11 cellular contexts compared by ENCODE assay signal in the genomic region with DNA sequence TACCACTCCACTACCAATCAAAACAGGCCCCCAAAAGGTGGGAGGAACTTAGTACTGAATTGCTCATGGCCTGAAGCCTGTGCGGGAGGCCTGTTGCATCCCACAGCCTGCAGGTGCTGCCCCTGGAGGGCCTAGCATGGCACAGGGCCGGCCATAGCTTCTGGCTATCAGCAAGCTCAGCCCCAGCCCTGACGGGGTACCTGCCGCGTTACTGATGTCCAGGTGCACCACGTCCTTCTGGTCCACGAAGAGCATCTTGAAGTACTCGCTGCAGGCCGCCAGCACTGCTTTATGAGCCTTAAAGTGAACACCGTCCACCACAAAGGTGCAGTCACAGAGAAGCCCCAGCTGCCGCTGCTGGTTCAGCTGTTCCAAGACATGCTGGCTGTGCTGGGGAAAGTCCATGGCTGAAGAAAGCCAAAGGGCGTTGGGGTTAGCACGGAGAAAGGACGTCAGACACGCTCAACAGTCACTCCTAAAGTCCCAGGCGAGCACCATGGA. TPM values are rescaled to one million over a fixed set of nuclear protein-coding genes. Genes with fewer than 3 reads are reported as not detected.
DNase-seq lines count a peak whose midpoint lies in the region; ATAC-seq, FAIRE-seq and TF ChIP-seq lines count a peak whose summit lies in the region.
"Had no signal": no experiment of that assay in that cellular context is flagged by ENCODE, and none has a peak within 500 bp of the region (broad histone marks: within the 10 kb centered on the region; RNA-seq: fewer than 3 reads in every experiment).

No MANE protein-coding gene starts in this region.

- H3K36me3 ChIP-seq in GM12878 (ENCODE audit: control insufficient read depth in 2 of 2, insufficient read depth in 2 of 2, low read length in 1 of 2) (peaks cover 6 to 52% of the 10 kb centered on the region in 2 experiments), mesodermal cell (ENCODE audit: control insufficient read depth, insufficient read depth, low read length) (peaks cover 56% of the 10 kb centered on the region), thoracic aorta (peaks cover 30% of the 10 kb centered on the region)

- no peaks in the 10 kb centered on the region for H3K9me3 Mint-ChIP-seq in activated CD4-positive, alpha-beta T cell treated with anti-CD3 and anti-CD28 coated beads, Interleukin-2, amount 10 ng/mL, durations not matched to agents 7 days and 5 days

- peak overlapping the region; percentile 55; the same call in 1 of the 2 replicates for H3K9ac ChIP-seq in GM12878 (ENCODE audit: control insufficient read depth, insufficient read depth, low read length)

- H3K4me1 ChIP-seq in GM12878 (ENCODE audit: control insufficient read depth, insufficient read depth, low read length) (peaks cover 40% of the 10 kb centered on the region), mesodermal cell (ENCODE audit: control insufficient read depth, insufficient read depth, low read length, poor library complexity, severe bottlenecking) (peaks cover 47% of the 10 kb centered on the region), thoracic aorta (ENCODE audit: control insufficient read depth in 1 of 2, low read depth in 2 of 2) (peaks cover 50 to 74% of the 10 kb centered on the region in 2 donors)

- no peak overlapping the region for H3K4me3 Mint-ChIP-seq in activated CD4-positive, alpha-beta T cell treated with anti-CD3 and anti-CD28 coated beads, Interleukin-2, amount 10 ng/mL, durations not matched to agents 7 days and 5 days

- H3K27ac ChIP-seq in GM12878 (ENCODE audit: control insufficient read depth, insufficient read depth) (peak overlapping the region; percentile 78), mesodermal cell (ENCODE audit: low read depth, low read length, severe bottlenecking) (peak overlapping the region; percentile 90), thoracic aorta (peak overlapping the region; percentile 98 to 99)

- no peak for TF ChIP-seq RAD21 in GM12878 (IDR thresholded peaks at IDR 0.05; ENCODE audit: insufficient read depth, low read depth, low read length)

- no peak for TF ChIP-seq EP300 in GM12878 (IDR thresholded peaks at IDR 0.05; ENCODE audit: borderline replicate concordance in 1 of 2, control insufficient read depth in 1 of 2, low read depth in 2 of 2, low read length in 2 of 2)

- POLR2A ChIA-PET in activated CD4-positive, alpha-beta T cell treated with anti-CD3 and anti-CD28 coated beads, Interleukin-2, amount 10 ng/mL, durations not matched to agents 7 days and 5 days (lab: Charles Lee) = interaction anchor here (0.6 kb wide), 1 partner anchor 16 kb away, joined by 13 read pairs; no protein-coding TSS in a partner anchor
- POLR2A ChIA-PET in GM12878 (lab: Charles Lee) = interaction anchor here (0.9 to 2.6 kb wide), 4 partner anchors 10 to 100 kb away, joined by 3 to 8 read pairs (median 3); a partner anchor contains a TSS

- no TSS peak for BruUV-seq in GM12878 (replicated peaks; lab: Mats Ljungman, UMichigan)

- TF ChIP-seq CTCF in GM12878 (IDR thresholded peaks at IDR 0.05 in 2 of 3, conservative IDR thresholded peaks at IDR 0.05 in 1 of 3; ENCODE audit: control insufficient read depth in 2 of 3, extremely low read depth in 1 of 3, insufficient read depth in 1 of 3, low read depth in 3 of 3, low read length in 3 of 3) (no peak), thoracic aorta (IDR thresholded peaks at IDR 0.05) (no peak)

- no peak overlapping the region for H2AFZ ChIP-seq in GM12878 (ENCODE audit: control insufficient read depth, low read depth, low read length)

- peak; percentile 52 for FAIRE-seq in GM12878 (lab: Jason Lieb, UNC)

- no peaks in the 10 kb centered on the region; the same call in 1 of the 2 replicates for H4K20me1 ChIP-seq in GM12878 (ENCODE audit: control insufficient read depth, insufficient read depth)

- RAD21 ChIA-PET in GM12878 (lab: Charles Lee; ENCODE audit: unreplicated experiment) = interaction anchor here (0.8 to 5.0 kb wide), 3 partner anchors 16 to 133 kb away, joined by 3 to 34 read pairs (median 29); a partner anchor contains a TSS

- peak overlapping the region; percentile 16 for H3K27ac Mint-ChIP-seq in activated CD4-positive, alpha-beta T cell treated with anti-CD3 and anti-CD28 coated beads, Interleukin-2, amount 10 ng/mL, durations not matched to agents 7 days and 5 days

- no peak for DNase-seq in activated CD4-positive, alpha-beta T cell treated with anti-CD3 and anti-CD28 coated beads, Interleukin-2, amount 10 ng/mL, durations not matched to agents 7 days and 5 days
- DNase-seq in activated CD4-positive, alpha-beta T cell treated with anti-CD3 and anti-CD28 coated beads, Interleukin-2, amount 50 U/mL, for 1 hour = no peak
- no peak for DNase-seq in GM12878 (ENCODE audit: low read depth, low spot score)
- no peak for DNase-seq in thoracic aorta (ENCODE audit: low spot score)
- DNase-seq in hypothalamus (lab: John Stamatoyannopoulos, UW) = no peak
- DNase-seq: ACHN, foreskin fibroblast had no signal

- CTCF ChIA-PET in activated CD4-positive, alpha-beta T cell treated with anti-CD3 and anti-CD28 coated beads, Interleukin-2, amount 10 ng/mL, durations not matched to agents 7 days and 5 days (lab: Charles Lee) = interaction anchor here (1.5 kb wide), 1 partner anchor 60 kb away, joined by 4 read pairs; no protein-coding TSS in a partner anchor
- CTCF ChIA-PET in GM12878 (lab: Yijun Ruan, JAX) = interaction anchor here (1.1 to 4.7 kb wide), 5 partner anchors 17 to 135 kb away, joined by 3 to 25 read pairs (median 4); a partner anchor contains a TSS

- H3K4me1 Mint-ChIP-seq in activated CD4-positive, alpha-beta T cell treated with anti-CD3 and anti-CD28 coated beads, Interleukin-2, amount 10 ng/mL, durations not matched to agents 7 days and 5 days = peaks cover 51% of the 10 kb centered on the region

- SMC1A ChIA-PET in GM12878 (lab: Charles Lee; ENCODE audit: uncharacterized antibody, unreplicated experiment) = interaction anchor here (1.0 to 5.6 kb wide), 4 partner anchors 15 to 101 kb away, joined by 3 to 78 read pairs (median 8); a partner anchor contains a TSS

- no peak for ATAC-seq in GM12878
- ATAC-seq in thoracic aorta (ENCODE audit: insufficient number of reproducible peaks, low FRiP score, low read depth) = no peak
- no peak for ATAC-seq in HG03378 (IDR thresholded peaks at IDR 0.05; ENCODE audit: unreplicated experiment)
- no peak for ATAC-seq in HG03045 (IDR thresholded peaks at IDR 0.05; ENCODE audit: unreplicated experiment)

- peaks cover 25% of the 10 kb centered on the region for H3K36me3 Mint-ChIP-seq in activated CD4-positive, alpha-beta T cell treated with anti-CD3 and anti-CD28 coated beads, Interleukin-2, amount 10 ng/mL, durations not matched to agents 7 days and 5 days (ENCODE audit: low read depth)

- in situ Hi-C loops in GM12878 (cut with MboI) = no loop called here

- no peaks in the 10 kb centered on the region for H3K27me3 Mint-ChIP-seq in activated CD4-positive, alpha-beta T cell treated with anti-CD3 and anti-CD28 coated beads, Interleukin-2, amount 10 ng/mL, durations not matched to agents 7 days and 5 days

- H3K9me3 ChIP-seq in GM12878 (replicated peaks; ENCODE audit: control insufficient read depth, insufficient read depth, low read length) (no peaks in the 10 kb centered on the region), mesodermal cell (ENCODE audit: control insufficient read depth, low read length) (no peaks in the 10 kb centered on the region), thoracic aorta (no peaks in the 10 kb centered on the region)

- H3K27me3 ChIP-seq in GM12878 (replicated peaks in 1 of 2; ENCODE audit: control insufficient read depth in 2 of 2, insufficient read depth in 2 of 2, low read length in 1 of 2) (no peaks in the 10 kb centered on the region), thoracic aorta (replicated peaks; ENCODE audit: insufficient read depth) (no peaks in the 10 kb centered on the region)

- H3K79me2 ChIP-seq in GM12878 (ENCODE audit: control insufficient read depth, insufficient read depth, low read length) = peaks cover 22% of the 10 kb centered on the region

- intact Hi-C loops in GM12878 (cut with micrococcal nuclease; ENCODE audit: unreplicated experiment) = loop anchor here (10.0 kb wide), 1 partner anchor 107 kb away; no protein-coding TSS in a partner anchor

- H3K4me3 ChIP-seq in GM12878 = peak overlapping the region; percentile 34; the same call in 1 of the 2 replicates
- H3K4me3 ChIP-seq in mesodermal cell (ENCODE audit: extremely low read depth, insufficient read depth, low read length, poor library complexity, severe bottlenecking) = no peak overlapping the region
- peak overlapping the region; percentile 58 for H3K4me3 ChIP-seq in thoracic aorta

- TF ChIP-seq POLR2A in GM12878 (IDR thresholded peaks at IDR 0.05; ENCODE audit: low read depth, low read length) = peak; percentile 56

- 22% methylated on average over 16 of the region's 16 CpGs for WGBS in GM12878 (ENCODE audit: insufficient coverage, insufficient replicate concordance, low lambda C conversion rate, missing lambda C conversion rate)
- WGBS in mesodermal cell (ENCODE audit: insufficient coverage in 2 of 2), 2 experiments = 94 to 95% methylated on average over 16 of the region's 16 CpGs

- peak overlapping the region; percentile 14 for H3K4me2 ChIP-seq in GM12878 (ENCODE audit: control insufficient read depth, insufficient read depth)

RNA-seq across cellular contexts. Expression of a gene that starts 27.8 kb away (rescaled TPM):
- total RNA-seq in activated CD4-positive, alpha-beta T cell treated with anti-CD3 and anti-CD28 coated beads, Interleukin-2, amount 10 ng/mL, durations not matched to agents 7 days and 5 days = 10 to 100 TPM; 34.8 to 38.8 TPM
- total RNA-seq in GM12878 (2013; cell fraction: nucleolus; rRNA removed) = 91.0 and 100 TPM in 2 replicates
- 45.2 and 49.8 TPM in 2 replicates for total RNA-seq in GM12878 (2014; rRNA removed)
- 19.5 and 22.2 TPM in 2 replicates for total RNA-seq in GM12878 (2014; rRNA removed; fragmentation: Illumina TruSeq; extraction: Trizol)
- total RNA-seq in GM12878 (2021) = 51.0 and 59.4 TPM in 2 replicates
- polyA plus RNA-seq in GM12878 (2011; ENCODE audit: low read depth) = 20.6 TPM
- polyA plus RNA-seq in GM12878 (2011; rRNA removed) = 19.4 and 40.4 TPM in 2 replicates
- polyA plus RNA-seq in GM12878 (2011; cell fraction: cytosol; rRNA removed) = 56.9 and 90.5 TPM in 2 replicates
- polyA plus RNA-seq in GM12878 (2011; cell fraction: nucleus; rRNA removed) = 320 and 372 TPM in 2 replicates
- polyA plus RNA-seq in GM12878 (2012) = 33.1 and 40.1 TPM in 2 replicates
- polyA plus RNA-seq in GM12878 (2014; fragmentation: Illumina TruSeq; extraction: Trizol) = 3.9 and 11.1 TPM in 2 replicates
- 1 to 10 TPM in 1 of 2 experiments, under 1 TPM in 1; 0.87 to 4.3 TPM for polyA plus RNA-seq in GM12878 (2014; fragmentation: Nextera tagmentation; extraction: Ambion mirVana)
- polyA plus RNA-seq in GM12878 (2014; rRNA removed) = 43.7 and 59.6 TPM in 2 replicates
- polyA plus RNA-seq in GM12878 (2016; fragmentation: Nextera tagmentation; extraction: Ambion mirVana) = 10 to 100 TPM; 36.9 to 44.1 TPM
- 44.9 and 67.3 TPM in 2 replicates for polyA minus RNA-seq in GM12878 (2011; rRNA and poly(A)+ RNA removed)
- polyA minus RNA-seq in GM12878 (2011; cell fraction: cytosol; rRNA and poly(A)+ RNA removed) = 24.6 and 29.4 TPM in 2 replicates
- 41.5 and 74.8 TPM in 2 replicates for polyA minus RNA-seq in GM12878 (2011; cell fraction: nucleus; rRNA and poly(A)+ RNA removed)
- polyA plus RNA-seq in mesodermal cell (2013, experiment 1 of 2) = 27.9 TPM
- polyA plus RNA-seq in mesodermal cell (2013, experiment 2 of 2) = 21.7 TPM
- total RNA-seq in thoracic aorta = 10 to 100 TPM; 42.9 to 46.5 TPM

RNA-seq across cellular contexts. Expression of a gene that starts 55.9 kb away (rescaled TPM):
- total RNA-seq in activated CD4-positive, alpha-beta T cell treated with anti-CD3 and anti-CD28 coated beads, Interleukin-2, amount 10 ng/mL, durations not matched to agents 7 days and 5 days = not detected
- not detected in 2 replicates for total RNA-seq in GM12878 (2013; cell fraction: nucleolus; rRNA removed)
- total RNA-seq in GM12878 (2014; rRNA removed) = not detected in 2 replicates
- not detected in 2 replicates for total RNA-seq in GM12878 (2014; rRNA removed; fragmentation: Illumina TruSeq; extraction: Trizol)
- total RNA-seq in GM12878 (2021) = not detected in 2 replicates
- polyA plus RNA-seq in GM12878 (2011; ENCODE audit: low read depth) = not detected
- 0.03 TPM in 1 of 2 replicates, not detected in the other for polyA plus RNA-seq in GM12878 (2011; rRNA removed)
- polyA plus RNA-seq in GM12878 (2011; cell fraction: cytosol; rRNA removed) = 0.01 and 0.02 TPM in 2 replicates
- 0.03 TPM in 1 of 2 replicates, not detected in the other for polyA plus RNA-seq in GM12878 (2011; cell fraction: nucleus; rRNA removed)
- polyA plus RNA-seq in GM12878 (2012) = not detected in 2 replicates
- polyA plus RNA-seq in GM12878 (2014; fragmentation: Illumina TruSeq; extraction: Trizol) = not detected in 2 replicates
- not detected for polyA plus RNA-seq in GM12878 (2014; fragmentation: Nextera tagmentation; extraction: Ambion mirVana)
- 0.06 TPM in 1 of 2 replicates, not detected in the other for polyA plus RNA-seq in GM12878 (2014; rRNA removed)
- polyA plus RNA-seq in GM12878 (2016; fragmentation: Nextera tagmentation; extraction: Ambion mirVana) = not detected
- not detected in 2 replicates for polyA minus RNA-seq in GM12878 (2011; rRNA and poly(A)+ RNA removed)
- not detected in 2 replicates for polyA minus RNA-seq in GM12878 (2011; cell fraction: cytosol; rRNA and poly(A)+ RNA removed)
- polyA minus RNA-seq in GM12878 (2011; cell fraction: nucleus; rRNA and poly(A)+ RNA removed) = not detected in 2 replicates
- polyA plus RNA-seq in mesodermal cell (2013, experiment 1 of 2) = 0.44 TPM
- 0.61 TPM for polyA plus RNA-seq in mesodermal cell (2013, experiment 2 of 2)
- not detected for total RNA-seq in thoracic aorta
- total RNA-seq: pulmonary artery endothelial cell had no signal
